In the genomic region with DNA sequence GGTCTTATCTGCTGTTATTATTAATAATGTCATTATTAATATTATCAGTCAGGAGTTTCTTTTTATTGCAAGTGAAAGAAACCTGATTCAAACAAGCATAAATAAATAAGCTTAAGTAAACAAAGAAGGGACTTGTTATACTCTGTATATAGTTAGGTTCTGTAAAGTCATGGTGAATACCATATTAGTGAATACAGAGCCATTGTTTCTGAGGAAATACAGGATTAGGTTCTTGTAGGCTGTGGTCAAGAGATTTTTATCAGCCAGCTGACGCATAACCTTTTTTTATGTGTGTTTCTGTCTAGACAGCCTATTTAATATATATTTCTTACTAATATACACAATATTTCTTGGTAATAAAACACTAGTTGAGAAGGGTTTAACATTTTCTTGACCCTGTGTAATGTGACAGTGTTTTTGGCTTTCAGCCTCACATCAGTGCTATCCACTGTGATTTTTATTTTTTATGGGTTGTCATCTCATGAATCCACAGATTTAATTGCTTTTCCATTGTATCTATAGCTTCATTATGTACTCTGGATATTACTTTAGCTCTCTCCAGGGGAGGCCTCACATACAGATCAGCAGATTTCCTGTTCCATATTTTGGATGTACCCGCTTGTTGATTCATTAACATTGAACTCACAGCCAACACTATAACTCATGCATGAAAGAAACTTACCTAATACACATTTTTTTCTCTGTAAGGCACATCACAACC, we compare ENCODE assay signal across 11 cellular contexts. TPM values are rescaled to one million over a fixed set of nuclear protein-coding genes. Genes with fewer than 3 reads are reported as not detected.
A peak's percentile ranks its signal among the peaks of the same experiment; 100 is the strongest.
DNase-seq lines count a peak whose midpoint lies in the region; ATAC-seq and TF ChIP-seq lines count a peak whose summit lies in the region.
"Had no signal": no experiment of that assay in that cellular context is flagged by ENCODE, and none has a peak within 500 bp of the region (broad histone marks: within the 10 kb centered on the region; RNA-seq: fewer than 3 reads in every experiment).

No MANE protein-coding gene starts in this region.

- H3K27ac ChIP-seq in CD4-positive, alpha-beta T cell (ENCODE audit: low read depth, low read length) = no peak overlapping the region
- no peak overlapping the region for H3K27ac ChIP-seq in ovary

- H3K36me3 Mint-ChIP-seq in CD4-positive, alpha-beta T cell (ENCODE audit: low read depth) = peaks cover 82% of the 10 kb centered on the region

- intact Hi-C loops in CD4-positive, alpha-beta T cell (cut with DNase I, micrococcal nuclease) = no loop called here
- intact Hi-C loops in ovary (cut with DNase I) = loop anchor here in 1 of 4 donors (5.0 kb wide), 1 partner anchor 583 kb away; no protein-coding TSS in a partner anchor

- H3K9me3 ChIP-seq in CD4-positive, alpha-beta T cell (ENCODE audit: control insufficient read depth, low read length) = no peaks in the 10 kb centered on the region
- no peaks in the 10 kb centered on the region for H3K9me3 ChIP-seq in ovary
- H3K9me3 ChIP-seq: spleen had no signal

- no peak for TF ChIP-seq CTCF in CD4-positive, alpha-beta T cell (IDR thresholded peaks at IDR 0.05)
- TF ChIP-seq CTCF in ovary (IDR thresholded peaks at IDR 0.05) = no peak

- H3K9me3 Mint-ChIP-seq in CD4-positive, alpha-beta T cell = no peaks in the 10 kb centered on the region

- no peak for DNase-seq in CD4-positive, alpha-beta T cell
- DNase-seq in NCI-H2081 treated with DMSO at 0.1 percent for 48 hours (lab: John Stamatoyannopoulos, UW) (peak; percentile 11), epidermal melanocyte (ENCODE audit: insufficient read length, low spot score) (peak; percentile 50), ovary (no peak), cerebellum (ENCODE audit: low spot score) (no peak), occipital lobe (lab: John Stamatoyannopoulos, UW) (no peak)
- DNase-seq: activated CD4-positive, alpha-beta T cell treated with anti-CD3 and anti-CD28 coated beads for 48 hours; NCI-H345; spleen had no signal

- no peaks in the 10 kb centered on the region for H3K27me3 ChIP-seq in CD4-positive, alpha-beta T cell (ENCODE audit: control insufficient read depth, insufficient read depth, low read length)
- no peaks in the 10 kb centered on the region for H3K27me3 ChIP-seq in ovary
- H3K27me3 ChIP-seq: spleen had no signal

- TF ChIP-seq POLR2A in ovary (IDR thresholded peaks at IDR 0.05) = no peak

- H3K36me3 ChIP-seq in ovary = no peaks in the 10 kb centered on the region

- peaks cover 81% of the 10 kb centered on the region for H3K4me1 Mint-ChIP-seq in CD4-positive, alpha-beta T cell (ENCODE audit: low read depth)

- peak overlapping the region; percentile 77 for H3K27ac Mint-ChIP-seq in CD4-positive, alpha-beta T cell

- peak overlapping the region; percentile 19 for H3K4me3 ChIP-seq in ovary
- H3K4me3 ChIP-seq: spleen had no signal

- ATAC-seq in CD4-positive, alpha-beta T cell (ENCODE audit: poor library complexity) = peak; percentile 42
- ATAC-seq in HG03571 (IDR thresholded peaks at IDR 0.05; ENCODE audit: unreplicated experiment) (no peak), HG02840 (IDR thresholded peaks at IDR 0.05; ENCODE audit: low FRiP score, unreplicated experiment) (no peak)

- peaks cover 3% of the 10 kb centered on the region for H3K4me1 ChIP-seq in ovary (ENCODE audit: insufficient read depth)

- peak overlapping the region; percentile 79 for H3K4me3 Mint-ChIP-seq in CD4-positive, alpha-beta T cell

- POLR2A ChIA-PET in CD4-positive, alpha-beta T cell (lab: Charles Lee) = interaction anchor here (5.8 kb wide), 1 partner anchor 11 kb away, joined by 67 read pairs; no protein-coding TSS in a partner anchor

- TF ChIP-seq EP300 in ovary (IDR thresholded peaks at IDR 0.05) = no peak

- WGBS in ovary, 3 donors = 86 to 99% (median 95%) methylated on average over 2 of the region's 2 CpGs

- CTCF ChIA-PET in CD4-positive, alpha-beta T cell (lab: Charles Lee) = interaction anchor here (1.0 to 1.7 kb wide), 4 partner anchors 9 to 85 kb away, joined by 3 to 7 read pairs (median 4); no protein-coding TSS in a partner anchor

- H3K27me3 Mint-ChIP-seq in CD4-positive, alpha-beta T cell = no peaks in the 10 kb centered on the region

RNA-seq across cellular contexts. Expression of gene HERC3, which starts 8.0 kb away (rescaled TPM):
- 10 to 100 TPM; 63.1 to 66.4 TPM for total RNA-seq in CD4-positive, alpha-beta T cell
- 10 to 100 TPM; 22.2 to 30.9 (median 24.9) TPM for total RNA-seq in ovary
- polyA plus RNA-seq in ovary = 10 to 100 TPM; 10.3 to 23.8 TPM
- total RNA-seq in cerebellum = 65.6 TPM
- 68.9 TPM for total RNA-seq in occipital lobe

Comparison
In these comparisons a context has a peak if more than half of its experiments do, and no peak if none do; other contexts are left out.
1. DNase-seq: peak in NCI-H2081 treated with DMSO at 0.1 percent for 48 hours (single experiment) and epidermal melanocyte (single experiment); none in CD4-positive, alpha-beta T cell (0 of 10), ovary (0 of 5), cerebellum (single experiment) and occipital lobe (single experiment).